ENCODE assay signal across 21 cellular contexts in the genomic region with DNA sequence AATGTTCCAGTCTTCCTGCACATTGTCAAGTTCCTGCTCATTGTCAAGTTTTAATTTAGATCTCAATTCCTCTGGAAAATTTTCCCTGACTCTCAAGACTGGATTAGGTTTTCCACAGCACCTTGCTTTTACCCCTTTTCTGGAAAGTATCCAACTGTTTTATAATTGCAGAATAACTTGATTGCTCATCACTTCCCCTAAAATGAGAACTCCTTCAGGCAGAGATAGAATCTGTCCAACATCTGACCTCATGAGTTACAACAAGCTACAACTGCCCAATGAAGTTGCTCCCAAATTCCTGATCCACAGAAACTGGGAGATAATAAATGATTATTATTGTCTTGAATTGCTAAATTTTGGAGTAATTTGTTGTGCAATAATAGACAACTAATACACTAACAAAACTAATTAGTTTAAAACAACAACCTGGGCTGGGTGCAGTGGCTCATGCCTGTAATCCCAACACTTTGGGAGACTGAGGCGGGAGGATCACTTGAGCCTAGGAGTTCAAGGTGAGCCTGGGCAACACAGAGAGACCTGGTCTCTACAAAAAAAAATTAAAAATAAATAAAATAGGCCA. TPM values are rescaled to one million over a fixed set of nuclear protein-coding genes. Genes with fewer than 3 reads are reported as not detected.
DNase-seq lines count a peak whose midpoint lies in the region; FAIRE-seq and TF ChIP-seq lines count a peak whose summit lies in the region.
"Had no signal": no experiment of that assay in that cellular context is flagged by ENCODE, and none has a peak within 500 bp of the region (broad histone marks: within the 10 kb centered on the region; RNA-seq: fewer than 3 reads in every experiment).

No MANE protein-coding gene starts in this region.

- no peaks in the 10 kb centered on the region for H3K27me3 ChIP-seq in bronchial epithelial cell (ENCODE audit: control insufficient read depth, insufficient read depth, low read length)
- H3K27me3 ChIP-seq: adrenal gland, vagina had no signal

- DNase-seq in AML-193 (lab: John Stamatoyannopoulos, UW) (peak; percentile 13 to 37), NCI-H2196 treated with DMSO at 0.1 percent for 48 hours (lab: John Stamatoyannopoulos, UW; ENCODE audit: unreplicated experiment) (peak; percentile 7), bronchial epithelial cell (ENCODE audit: low read depth) (peak; percentile 79), kidney glomerular epithelial cell (lab: John Stamatoyannopoulos, UW) (peak; percentile 43), GM10248 (ENCODE audit: extremely low spot score) (no peak), NCI-H524 (lab: John Stamatoyannopoulos, UW) (no peak), COR-L47 (lab: John Stamatoyannopoulos, UW) (no peak), NCI-H1092 (lab: John Stamatoyannopoulos, UW) (no peak)
- DNase-seq: activated CD4-positive, CD25-positive, alpha-beta regulatory T cell treated with anti-CD3 and anti-CD28 coated beads, Interleukin-2, amount 50 U/mL, for 72 hours; central memory CD4-positive, alpha-beta T cell; effector CD8-positive, alpha-beta T cell; GF-D8; NCI-H1436 had no signal

- no peak for FAIRE-seq in bronchial epithelial cell (lab: Jason Lieb, UNC)
- FAIRE-seq: frontal cortex had no signal

- TF ChIP-seq CTCF in bronchial epithelial cell (IDR thresholded peaks at IDR 0.05; ENCODE audit: insufficient read depth, low read length, severe bottlenecking) (no peak), GM10248 (IDR thresholded peaks at IDR 0.05; ENCODE audit: control extremely low read depth, extremely low read depth, low read depth, missing control alignments) (no peak)

- POLR2A ChIA-PET in GM10248 (lab: Yijun Ruan, JAX), result no interaction called here

- no peak overlapping the region for H3K4me3 ChIP-seq in bronchial epithelial cell (ENCODE audit: low read depth, low read length)
- H3K4me3 ChIP-seq: adrenal gland, vagina had no signal

- no peaks in the 10 kb centered on the region for H3K36me3 ChIP-seq in bronchial epithelial cell (ENCODE audit: control insufficient read depth, insufficient read depth, low read length)
- H3K36me3 ChIP-seq: adrenal gland, vagina had no signal

- CTCF ChIA-PET in GM10248 (lab: Yijun Ruan, JAX), result interaction anchor here (1.2 kb wide), 1 partner anchor 10 kb away, joined by 5 read pairs; the partner anchor contains the start of gene CCDC83

RNA-seq across cellular contexts. Expression of gene CCDC83, which starts 10.0 kb away (rescaled TPM):
- not detected in 2 replicates for total RNA-seq in bronchial epithelial cell
- total RNA-seq: adrenal gland; frontal cortex; H4; liver; osteocyte; subcutaneous adipose tissue; T-helper 2 cell treated with Interferon-gamma antibody and Interleukin-4, amounts not matched to agents 100 ng/mL and 5 ng/mL, for 36 hours; vagina had no signal

RNA-seq across cellular contexts. Expression of gene SYTL2, which starts 34.2 kb away (rescaled TPM):
- total RNA-seq in bronchial epithelial cell, result 5.6 and 8.2 TPM in 2 replicates

Comparison
In these comparisons a context has a peak if more than half of its experiments do, and no peak if none do; other contexts are left out.
1. DNase-seq: peak in AML-193 (2 of 2), NCI-H2196 treated with DMSO at 0.1 percent for 48 hours (single experiment), bronchial epithelial cell (single experiment) and kidney glomerular epithelial cell (single experiment); none in GM10248 (single experiment), NCI-H524 (0 of 2), COR-L47 (single experiment) and NCI-H1092 (single experiment).